Comparison of ENCODE assay signal across 8 cellular contexts in genomic region chr1:84299536-84300260, GRCh38. TPM values are rescaled to one million over a fixed set of nuclear protein-coding genes. Genes with fewer than 3 reads are reported as not detected.
DNase-seq lines count a peak whose midpoint lies in the region; ATAC-seq and TF ChIP-seq lines count a peak whose summit lies in the region.

No MANE protein-coding gene starts in this region.

- ATAC-seq in HG03280 (IDR thresholded peaks at IDR 0.05; ENCODE audit: unreplicated experiment) = no peak
- no peak for ATAC-seq in GM19023 (IDR thresholded peaks at IDR 0.05; ENCODE audit: unreplicated experiment)

- DNase-seq in NCI-H510A treated with DMSO at 0.1 percent for 48 hours (lab: John Stamatoyannopoulos, UW) (peak; percentile 65), NCI-H510A (lab: John Stamatoyannopoulos, UW) (no peak), SK-MEL-5 (ENCODE audit: low read depth, low spot score) (peak; percentile 19), fibroblast of mammary gland (ENCODE audit: low read depth) (no peak), skeletal muscle cell (ENCODE audit: low read depth) (no peak), HK-2 (ENCODE audit: unreplicated experiment) (no peak)

- H3K4me3 ChIP-seq in fibroblast of mammary gland (ENCODE audit: control insufficient read depth, low read depth, low read length) (peak overlapping the region; percentile 76), skeletal muscle cell (ENCODE audit: low read depth, low read length) (peak overlapping the region; percentile 83)

- no peak for TF ChIP-seq CTCF in fibroblast of mammary gland (conservative IDR thresholded peaks at IDR 0.05; ENCODE audit: control insufficient read depth, insufficient read depth, low read depth, low read length)

- in situ Hi-C loops in SK-MEL-5 (cut with HindIII; ENCODE audit: low pct_unique_long_range_greater_than_20kb, low sequenced_read_pairs) = no loop called here

RNA-seq across cellular contexts. Expression of gene SAMD13, which starts 1.8 kb away (rescaled TPM):
- total RNA-seq in SK-MEL-5 (2014; rRNA removed; shearing (Covaris generic)) = 3.4 and 5.9 TPM in 2 replicates
- polyA plus RNA-seq in SK-MEL-5 (2015; cell fraction: cytosol; rRNA removed) = 2.3 and 3.8 TPM in 2 replicates
- 3.6 and 4.7 TPM in 2 replicates for polyA plus RNA-seq in SK-MEL-5 (2015; cell fraction: nucleus; rRNA removed)

Comparison
In these comparisons a context has a peak if more than half of its experiments do, and no peak if none do; other contexts are left out.
1. DNase-seq: peak in NCI-H510A treated with DMSO at 0.1 percent for 48 hours (single experiment) and SK-MEL-5 (single experiment); none in NCI-H510A (single experiment), fibroblast of mammary gland (single experiment), skeletal muscle cell (single experiment) and HK-2 (single experiment).